ENCODE assay signal across 20 cellular contexts in the genomic region with DNA sequence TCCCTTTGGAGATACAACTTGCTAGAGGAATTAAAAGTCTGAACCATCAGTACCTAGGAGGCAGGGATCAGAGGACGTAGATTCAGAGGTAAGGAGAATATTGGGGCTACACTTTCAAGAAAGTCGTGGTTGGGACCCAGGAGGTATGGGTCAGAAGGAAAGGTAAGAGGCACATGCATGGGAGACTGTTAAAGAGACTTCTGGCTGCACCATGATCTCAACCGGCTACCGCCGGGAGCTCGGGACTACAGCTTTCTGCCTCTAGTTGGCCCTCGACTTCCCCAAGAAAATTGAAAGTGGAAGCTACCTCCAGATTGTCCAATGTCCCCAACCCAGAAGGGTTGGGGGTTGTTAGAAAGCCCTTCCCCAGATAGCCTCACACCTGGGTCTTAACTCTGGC.
"Had no signal": no experiment of that assay in that cellular context is flagged by ENCODE, and none has a peak within 500 bp of the region (broad histone marks: within the 10 kb centered on the region; RNA-seq: fewer than 3 reads in every experiment).

No MANE protein-coding gene starts in this region.

- ATAC-seq: HepG2, Panc1, Right ventricle myocardium inferior, T-cell had no signal

- DNase-seq: IMR-90, Kasumi-1, MM.1S, NCI-H1092 treated with DMSO at 0.1 percent for 48 hours, NCI-H1694 treated with DMSO at 0.1 percent for 48 hours, NCI-H2081, NCI-H2107, NCI-H2227 treated with DMSO at 0.1 percent for 48 hours, NCI-H524, NCI-H526 treated with DMSO at 0.1 percent for 48 hours, NCI-H748 treated with DMSO at 0.1 percent for 48 hours, SIG-M5, SK-N-SH, SW 1271, T-cell had no signal

- H3K27ac Mint-ChIP-seq: T-cell had no signal

- H3K4me3 Mint-ChIP-seq: T-cell had no signal

- FAIRE-seq: HepG2 had no signal

- H3K4me1 Mint-ChIP-seq: T-cell had no signal

- H3K36me3 Mint-ChIP-seq: T-cell had no signal

- H3K9ac ChIP-seq: KMS-11, SK-N-SH had no signal

- H3K4me3 ChIP-seq: SJSA1 had no signal

- H3K4me1 ChIP-seq: SJSA1 had no signal

- H3K27me3 ChIP-seq: SJSA1 had no signal

- H3K36me3 ChIP-seq: SJSA1 had no signal

- H3K27ac ChIP-seq: KMS-11, SJSA1 had no signal

- H3K27me3 Mint-ChIP-seq: T-cell had no signal

- H3K4me2 ChIP-seq: KMS-11, SK-N-SH had no signal

- H3K9me3 ChIP-seq: SJSA1, SK-N-SH had no signal
